Comparison of ENCODE assay signal across 25 cellular contexts in the genomic region with DNA sequence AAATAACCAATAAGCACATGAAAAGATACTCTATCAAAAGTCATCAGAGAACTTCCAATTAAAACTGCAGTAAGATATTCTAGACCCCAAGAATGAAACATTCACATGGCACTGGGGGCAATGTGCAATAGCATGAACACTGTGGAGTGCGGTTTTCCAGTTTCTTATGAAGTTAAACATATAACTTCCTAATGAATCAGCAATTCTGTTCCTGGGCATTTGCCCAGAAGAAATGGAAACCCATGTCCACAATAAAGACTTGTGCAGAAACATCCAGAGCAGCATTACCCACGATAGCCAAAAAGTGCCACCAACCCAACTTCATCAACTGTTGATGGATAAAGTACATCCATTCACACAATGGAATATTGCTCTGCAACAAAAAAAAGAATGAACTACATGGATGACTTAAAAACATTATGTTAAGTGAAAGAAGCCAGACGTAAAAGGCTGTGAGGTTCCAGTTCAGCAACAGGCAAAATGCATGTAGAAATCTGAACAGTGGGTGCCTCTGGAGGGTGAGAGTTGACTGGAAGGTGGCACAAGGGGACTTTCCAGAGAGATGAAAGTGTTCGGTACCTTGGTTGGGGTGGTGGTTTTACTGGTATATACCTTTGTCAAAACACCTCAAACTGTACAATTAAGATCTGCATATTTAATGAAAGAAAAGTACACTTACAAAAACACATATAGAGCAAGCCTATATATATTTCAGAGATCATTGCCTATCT.
"Had no signal": no experiment of that assay in that cellular context is flagged by ENCODE, and none has a peak within 500 bp of the region (broad histone marks: within the 10 kb centered on the region; RNA-seq: fewer than 3 reads in every experiment).

No MANE protein-coding gene starts in this region.

- H3K4me1 Mint-ChIP-seq: endodermal cell had no signal

- H3K9me3 Mint-ChIP-seq: activated naive CD4-positive, alpha-beta T cell treated with anti-CD3 and anti-CD28 coated beads for 36 hours; activated naive CD8-positive, alpha-beta T cell treated with anti-CD3 and anti-CD28 coated beads, Interleukin-2, amount 10 ng/mL, durations not matched to agents 7 days and 5 days; activated T-cell treated with anti-CD3 and anti-CD28 coated beads, Interleukin-2, amount 50 U/mL, for 24 hours; endodermal cell; stimulated activated naive CD8-positive, alpha-beta T cell treated with anti-CD3 and anti-CD28 coated beads, Interleukin-15, Interleukin-2, amounts not matched to agents 100 ng/mL and 50 ng/mL, for 24 hours had no signal

- H3K27ac Mint-ChIP-seq: activated naive CD4-positive, alpha-beta T cell treated with anti-CD3 and anti-CD28 coated beads for 36 hours; activated naive CD8-positive, alpha-beta T cell treated with anti-CD3 and anti-CD28 coated beads, Interleukin-2, amount 10 ng/mL, durations not matched to agents 7 days and 5 days; activated T-cell treated with anti-CD3 and anti-CD28 coated beads, Interleukin-2, amount 50 U/mL, for 24 hours; endodermal cell; nephron; stimulated activated naive CD8-positive, alpha-beta T cell treated with anti-CD3 and anti-CD28 coated beads, Interleukin-15, Interleukin-2, amounts not matched to agents 100 ng/mL and 50 ng/mL, for 24 hours had no signal

- DNase-seq: activated CD4-positive, alpha-beta T cell treated with anti-CD3 and anti-CD28 coated beads, Interleukin-2, amount 50 U/mL, for 1 hour; activated CD8-positive, alpha-beta memory T cell treated with anti-CD3 and anti-CD28 coated beads for 24 hours; activated CD8-positive, alpha-beta memory T cell treated with anti-CD3 and anti-CD28 coated beads, Interleukin-2, amount 50 U/mL, for 4 hours; activated effector memory CD4-positive, alpha-beta T cell treated with Interleukin-2 at 50 U/mL for 16 hours; activated naive CD4-positive, alpha-beta T cell treated with anti-CD3 and anti-CD28 coated beads for 36 hours; activated naive CD8-positive, alpha-beta T cell treated with anti-CD3 and anti-CD28 coated beads, Interleukin-2, amount 10 ng/mL, durations not matched to agents 7 days and 5 days; activated T-cell treated with anti-CD3 and anti-CD28 coated beads, Interleukin-2, amount 50 U/mL, for 24 hours; amniotic stem cell; cerebellar nuclear complex; endodermal cell; foreskin keratinocyte; left colon; mesenchymal stem cell; pancreas; psoas muscle; spleen; stimulated activated CD4-positive, alpha-beta T cell treated with anti-CD3 and anti-CD28 coated beads, Interleukin-4, amount 100 ng/mL, for 24 hours; substantia nigra; thyroid gland; upper lobe of right lung had no signal

- H3K4me3 Mint-ChIP-seq: activated naive CD4-positive, alpha-beta T cell treated with anti-CD3 and anti-CD28 coated beads for 36 hours; activated naive CD8-positive, alpha-beta T cell treated with anti-CD3 and anti-CD28 coated beads, Interleukin-2, amount 10 ng/mL, durations not matched to agents 7 days and 5 days; activated T-cell treated with anti-CD3 and anti-CD28 coated beads, Interleukin-2, amount 50 U/mL, for 24 hours; endodermal cell; nephron; stimulated activated naive CD8-positive, alpha-beta T cell treated with anti-CD3 and anti-CD28 coated beads, Interleukin-15, Interleukin-2, amounts not matched to agents 100 ng/mL and 50 ng/mL, for 24 hours had no signal

- H3K27ac ChIP-seq: coronary artery, foreskin keratinocyte, neutrophil, pancreas, psoas muscle, right atrium auricular region, spleen, thyroid gland, upper lobe of right lung had no signal

- ATAC-seq: foreskin keratinocyte, pancreas, psoas muscle, upper lobe of right lung had no signal

- H3K9me3 ChIP-seq: neutrophil, pancreas, psoas muscle, right atrium auricular region, spleen, thyroid gland, upper lobe of right lung had no signal

- H3K4me1 ChIP-seq: foreskin keratinocyte, pancreas, psoas muscle, right atrium auricular region, spleen, thyroid gland, upper lobe of right lung had no signal

- H3K36me3 ChIP-seq: neutrophil, pancreas, right atrium auricular region, spleen, thyroid gland, upper lobe of right lung had no signal

- H3K36me3 Mint-ChIP-seq: activated naive CD8-positive, alpha-beta T cell treated with anti-CD3 and anti-CD28 coated beads, Interleukin-2, amount 10 ng/mL, durations not matched to agents 7 days and 5 days had no signal

- H3K27me3 ChIP-seq: foreskin keratinocyte, neutrophil, pancreas, right atrium auricular region, spleen, thyroid gland, upper lobe of right lung had no signal

- H3K4me3 ChIP-seq: coronary artery, pancreas, psoas muscle, right atrium auricular region, spleen, thyroid gland, upper lobe of right lung had no signal
